21 cellular contexts compared by ENCODE assay signal in the genomic region with DNA sequence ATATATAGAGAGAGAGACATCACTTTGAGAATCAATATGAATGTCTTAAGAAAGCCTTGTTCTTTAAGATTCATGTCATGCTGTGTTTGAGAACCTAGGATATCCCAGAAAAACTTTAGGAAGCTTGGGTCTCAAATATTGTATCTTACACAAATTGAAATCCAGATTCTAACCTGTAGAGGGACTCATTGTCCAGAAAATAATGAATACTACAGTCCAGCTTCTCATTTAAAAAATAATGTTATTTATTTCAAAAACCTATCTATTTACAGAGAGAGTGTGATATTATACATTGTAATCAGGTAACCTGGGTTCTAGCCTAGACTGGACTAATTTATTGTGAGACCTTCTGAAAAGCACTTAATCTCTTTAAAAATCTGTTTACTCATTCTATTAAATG. TPM values are rescaled to one million over a fixed set of nuclear protein-coding genes. Genes with fewer than 3 reads are reported as not detected.
DNase-seq lines count a peak whose midpoint lies in the region; ATAC-seq and TF ChIP-seq lines count a peak whose summit lies in the region.
"Had no signal": no experiment of that assay in that cellular context is flagged by ENCODE, and none has a peak within 500 bp of the region (broad histone marks: within the 10 kb centered on the region; RNA-seq: fewer than 3 reads in every experiment).

No MANE protein-coding gene starts in this region.

- H3K4me1 ChIP-seq in Panc1 (ENCODE audit: control insufficient read depth, insufficient read depth, low read length) (peaks cover 12% of the 10 kb centered on the region), smooth muscle cell (ENCODE audit: low read depth) (peaks cover 12% of the 10 kb centered on the region)

- POLR2A ChIA-PET in Panc1 (lab: Charles Lee) = no interaction called here
- POLR2A ChIA-PET in CD4-positive, alpha-beta T cell (lab: Charles Lee) = no interaction called here

- DNase-seq in NCI-H1105 treated with DMSO at 0.1 percent for 48 hours (lab: John Stamatoyannopoulos, UW) = peak; percentile 21
- DNase-seq in NCI-H1105 (lab: John Stamatoyannopoulos, UW) = no peak
- no peak for DNase-seq in Panc1 (ENCODE audit: low read depth, low spot score)
- DNase-seq in fibroblast of villous mesenchyme (ENCODE audit: low read depth) = peak; percentile 1
- DNase-seq in smooth muscle cell (lab: John Stamatoyannopoulos, UW; ENCODE audit: unreplicated experiment) = no peak
- DNase-seq in NCI-H345 treated with DMSO at 0.1 percent for 48 hours (lab: John Stamatoyannopoulos, UW; ENCODE audit: unreplicated experiment) = no peak
- no peak for DNase-seq in CD4-positive, alpha-beta T cell
- DNase-seq: activated CD4-positive, alpha-beta T cell treated with anti-CD3 and anti-CD28 coated beads, Interleukin-2, amount 50 U/mL, for 48 hours; effector memory CD8-positive, alpha-beta T cell; NCI-H2227 treated with DMSO at 0.1 percent for 48 hours; Peyer's patch; stimulated activated CD4-positive, alpha-beta T cell treated with anti-CD3 and anti-CD28 coated beads, Interleukin-12 subunit alpha, Interleukin-12 subunit beta, amount 100 ng/mL, for 4 hours had no signal

- no peak overlapping the region for H3K27ac Mint-ChIP-seq in CD4-positive, alpha-beta T cell
- H3K27ac Mint-ChIP-seq: effector memory CD8-positive, alpha-beta T cell had no signal

- no peaks in the 10 kb centered on the region for H3K36me3 Mint-ChIP-seq in CD4-positive, alpha-beta T cell (ENCODE audit: low read depth)

- H3K9me3 Mint-ChIP-seq in CD4-positive, alpha-beta T cell = no peaks in the 10 kb centered on the region

- no peaks in the 10 kb centered on the region for H4K20me1 ChIP-seq in smooth muscle cell (ENCODE audit: low read depth)

- intact Hi-C loops in Panc1 (cut with micrococcal nuclease; ENCODE audit: unreplicated experiment) = loop anchor here (1.0 kb wide), 1 partner anchor 88 kb away; no protein-coding TSS in a partner anchor
- intact Hi-C loops in CD4-positive, alpha-beta T cell (cut with DNase I, micrococcal nuclease) = no loop called here

- H3K27ac ChIP-seq in Panc1 (ENCODE audit: low read length) = no peak overlapping the region
- no peak overlapping the region for H3K27ac ChIP-seq in smooth muscle cell (ENCODE audit: low read depth)
- H3K27ac ChIP-seq in CD4-positive, alpha-beta T cell (ENCODE audit: low read depth, low read length) = no peak overlapping the region
- H3K27ac ChIP-seq: HL-60, neutrophil, Peyer's patch, thoracic aorta had no signal

- H3K4me2 ChIP-seq in smooth muscle cell = no peak overlapping the region

- TF ChIP-seq CTCF in Panc1 (IDR thresholded peaks at IDR 0.05) (peak; percentile 48; the same call in 1 of the 2 replicates), fibroblast of villous mesenchyme (IDR thresholded peaks at IDR 0.05; ENCODE audit: insufficient read depth, low read depth, low read length) (peak; percentile 11), smooth muscle cell (IDR thresholded peaks at IDR 0.05; ENCODE audit: borderline replicate concordance, insufficient read depth, poor library complexity, severe bottlenecking) (peak; percentile 38)
- TF ChIP-seq CTCF in CD4-positive, alpha-beta T cell (IDR thresholded peaks at IDR 0.05) = no peak

- no TSS peak for BruUV-seq in Panc1 (replicated peaks; lab: Mats Ljungman, UMichigan)

- no peak overlapping the region for H2AFZ ChIP-seq in smooth muscle cell (ENCODE audit: low read depth)

- H3K79me2 ChIP-seq in smooth muscle cell (ENCODE audit: low read depth) = no peaks in the 10 kb centered on the region

- H3K9ac ChIP-seq in smooth muscle cell (ENCODE audit: low read depth) = no peak overlapping the region

- H3K36me3 ChIP-seq in Panc1 (ENCODE audit: control insufficient read depth, insufficient read depth, low read length) (no peaks in the 10 kb centered on the region), smooth muscle cell (ENCODE audit: low read depth) (no peaks in the 10 kb centered on the region)
- H3K36me3 ChIP-seq: neutrophil, Peyer's patch, thoracic aorta had no signal

- in situ Hi-C loops in Panc1 (cut with HindIII; ENCODE audit: low pct_unique_long_range_greater_than_20kb, low sequenced_read_pairs) = no loop called here

- peaks cover 26% of the 10 kb centered on the region for H3K27me3 Mint-ChIP-seq in CD4-positive, alpha-beta T cell

- CTCF ChIA-PET in Panc1 (lab: Charles Lee) = interaction anchor here (1.0 kb wide), 1 partner anchor 88 kb away, joined by 8 read pairs; no protein-coding TSS in a partner anchor
- CTCF ChIA-PET in CD4-positive, alpha-beta T cell (lab: Charles Lee) = no interaction called here

- peaks cover 2% of the 10 kb centered on the region for H3K4me1 Mint-ChIP-seq in CD4-positive, alpha-beta T cell (ENCODE audit: low read depth)

- H3K27me3 ChIP-seq in Panc1 (ENCODE audit: control insufficient read depth, insufficient read depth, low read length) (peaks cover 36% of the 10 kb centered on the region), smooth muscle cell (ENCODE audit: low read depth) (peaks cover 57% of the 10 kb centered on the region)
- peaks cover 17% of the 10 kb centered on the region for H3K27me3 ChIP-seq in CD4-positive, alpha-beta T cell (ENCODE audit: control insufficient read depth, insufficient read depth, low read length)

- H3K4me3 ChIP-seq in Panc1 (ENCODE audit: low read depth in 2 of 2, low read length in 2 of 2) (no peak overlapping the region), fibroblast of villous mesenchyme (ENCODE audit: low read depth, low read length) (no peak overlapping the region), smooth muscle cell (no peak overlapping the region)
- H3K4me3 ChIP-seq: GM12878, Peyer's patch, thoracic aorta had no signal

- H3K9me3 ChIP-seq in Panc1 (ENCODE audit: control insufficient read depth, insufficient read depth, low read depth, low read length) (no peaks in the 10 kb centered on the region), smooth muscle cell (replicated peaks; ENCODE audit: low read depth) (no peaks in the 10 kb centered on the region)
- H3K9me3 ChIP-seq in CD4-positive, alpha-beta T cell (ENCODE audit: control insufficient read depth, low read length) = no peaks in the 10 kb centered on the region
- H3K9me3 ChIP-seq: neutrophil, Peyer's patch, thoracic aorta had no signal

- H3K4me3 Mint-ChIP-seq in CD4-positive, alpha-beta T cell = no peak overlapping the region
- H3K4me3 Mint-ChIP-seq: effector memory CD8-positive, alpha-beta T cell had no signal

- H3F3A ChIP-seq in smooth muscle cell (ENCODE audit: low read depth) = no peaks in the 10 kb centered on the region

- ATAC-seq in Panc1 (no peak), HG03196 (IDR thresholded peaks at IDR 0.05; ENCODE audit: unreplicated experiment) (no peak)
- no peak for ATAC-seq in CD4-positive, alpha-beta T cell (ENCODE audit: poor library complexity)
- ATAC-seq: effector memory CD8-positive, alpha-beta T cell; GM12878 had no signal

RNA-seq across cellular contexts. Expression of gene RFX6, which starts 4.2 kb away (rescaled TPM):
- not detected for total RNA-seq in Panc1 (2021; ENCODE audit: unreplicated experiment)
- polyA plus RNA-seq in Panc1 (2012; ENCODE audit: insufficient read length) = not detected
- total RNA-seq in fibroblast of villous mesenchyme = not detected in 2 replicates
- total RNA-seq in smooth muscle cell = not detected in 2 replicates
- polyA plus RNA-seq in smooth muscle cell = not detected in 2 replicates
- total RNA-seq in CD4-positive, alpha-beta T cell = not detected
- total RNA-seq: A673; GM12878; H4; lower leg skin; T-helper 2 cell treated with Interferon-gamma antibody and Interleukin-4, amounts not matched to agents 100 ng/mL and 5 ng/mL, for 36 hours; thoracic aorta had no signal
- polyA plus RNA-seq: GM12878 had no signal

RNA-seq across cellular contexts. Expression of gene GPRC6A, which starts 52.4 kb away (rescaled TPM):
- not detected for total RNA-seq in Panc1 (2021; ENCODE audit: unreplicated experiment)
- not detected for polyA plus RNA-seq in Panc1 (2012; ENCODE audit: insufficient read length)
- total RNA-seq in fibroblast of villous mesenchyme = not detected in 2 replicates
- not detected in 2 replicates for total RNA-seq in smooth muscle cell
- polyA plus RNA-seq in smooth muscle cell = not detected in 2 replicates
- total RNA-seq in CD4-positive, alpha-beta T cell = not detected
- total RNA-seq: A673; GM12878; H4; lower leg skin; Peyer's patch; T-helper 2 cell treated with Interferon-gamma antibody and Interleukin-4, amounts not matched to agents 100 ng/mL and 5 ng/mL, for 36 hours; thoracic aorta had no signal
- polyA plus RNA-seq: GM12878 had no signal

Comparison
In these comparisons a context has a peak if more than half of its experiments do, and no peak if none do; other contexts are left out.
1. DNase-seq: peak in NCI-H1105 treated with DMSO at 0.1 percent for 48 hours (single experiment) and fibroblast of villous mesenchyme (single experiment); none in NCI-H1105 (single experiment), Panc1 (single experiment), smooth muscle cell (single experiment), NCI-H345 treated with DMSO at 0.1 percent for 48 hours (single experiment) and CD4-positive, alpha-beta T cell (0 of 10).